Comparison of ENCODE assay signal across 8 cellular contexts in the genomic region with DNA sequence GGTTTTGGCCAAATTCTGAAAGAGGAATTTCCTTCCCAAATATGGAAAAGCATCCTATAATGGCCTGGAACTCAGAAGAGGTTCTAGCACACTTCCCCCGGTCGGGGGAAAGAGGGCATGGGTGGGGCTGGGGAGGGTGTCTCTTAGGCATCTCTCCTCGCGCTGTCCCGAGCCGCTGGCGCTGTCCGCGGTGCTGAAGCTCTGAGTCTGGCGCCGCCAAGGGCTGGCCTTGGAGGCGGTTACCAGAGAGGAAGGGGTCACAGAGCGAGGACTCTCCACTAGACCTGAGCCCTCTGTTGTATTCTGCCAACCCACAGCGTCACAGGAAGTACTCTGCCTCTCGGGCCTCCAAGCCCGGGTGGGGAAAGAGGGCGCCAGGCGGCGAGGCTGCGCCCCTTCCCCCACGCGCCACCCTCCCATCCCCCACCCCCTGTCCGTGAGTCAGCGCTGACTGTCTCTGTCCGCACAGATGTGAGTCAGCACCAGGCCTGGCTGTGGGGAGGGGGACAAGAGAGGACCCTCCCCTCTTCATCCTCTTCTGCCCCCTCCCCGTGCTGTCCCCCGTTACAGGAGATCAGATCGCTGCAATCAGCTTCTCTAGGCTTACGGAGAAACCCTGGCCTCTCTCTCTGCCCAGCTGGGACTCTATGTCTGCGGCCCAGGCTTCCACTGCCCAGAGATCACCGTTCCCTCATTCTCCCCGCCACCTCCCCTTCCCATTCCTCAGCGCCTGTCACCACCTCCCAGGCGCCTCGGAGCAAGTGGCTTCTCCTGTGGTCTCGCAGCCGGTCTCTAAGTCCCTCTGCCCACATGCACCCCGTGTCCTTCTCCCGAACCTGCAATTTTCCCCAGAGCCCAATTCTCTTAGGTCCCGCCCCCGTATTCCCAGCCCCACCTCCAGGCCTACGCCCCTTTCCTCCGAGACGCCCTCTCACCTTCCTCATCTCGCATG. TPM values are rescaled to one million over a fixed set of nuclear protein-coding genes. Genes with fewer than 3 reads are reported as not detected.
A peak's percentile ranks its signal among the peaks of the same experiment; 100 is the strongest.
DNase-seq lines count a peak whose midpoint lies in the region; ATAC-seq and TF ChIP-seq lines count a peak whose summit lies in the region.

No MANE protein-coding gene starts in this region.

- H3K9me3 Mint-ChIP-seq in activated naive CD4-positive, alpha-beta T cell treated with anti-CD3 and anti-CD28 coated beads, Interleukin-2, amount 50 U/mL, for 72 hours = peaks cover 0 to 3% of the 10 kb centered on the region in 2 donors

- intact Hi-C loops in left ventricle myocardium inferior (cut with micrococcal nuclease) (no loop called here), sciatic nerve (cut with DNase I) (loop anchor here (10.0 kb wide), 1 partner anchor 76 kb away; a partner anchor contains a TSS)

- TF ChIP-seq CTCF in left ventricle myocardium inferior (IDR thresholded peaks at IDR 0.05; ENCODE audit: borderline replicate concordance) = no peak
- TF ChIP-seq CTCF in coronary artery (IDR thresholded peaks at IDR 0.05) = no peak

- H3K4me3 ChIP-seq in left ventricle myocardium inferior (no peak overlapping the region), coronary artery (no peak overlapping the region)

- H3K27ac Mint-ChIP-seq in activated naive CD4-positive, alpha-beta T cell treated with anti-CD3 and anti-CD28 coated beads, Interleukin-2, amount 50 U/mL, for 72 hours = no peak overlapping the region

- DNase-seq in COLO829 (ENCODE audit: low spot score) (peak; percentile 61), HT1080 (ENCODE audit: low read depth) (peak; percentile 83), left ventricle myocardium inferior (peak; percentile 63), sciatic nerve (ENCODE audit: low spot score) (peak; percentile 79), coronary artery (ENCODE audit: low spot score) (no peak), NCI-H187 (lab: John Stamatoyannopoulos, UW) (no peak)
- peak in 1 of 2 donors; percentile 84 for DNase-seq in activated naive CD4-positive, alpha-beta T cell treated with anti-CD3 and anti-CD28 coated beads, Interleukin-2, amount 50 U/mL, for 72 hours (ENCODE audit: low spot score in 2 of 2)

- no peaks in the 10 kb centered on the region for H3K36me3 ChIP-seq in left ventricle myocardium inferior

- H3K36me3 Mint-ChIP-seq in activated naive CD4-positive, alpha-beta T cell treated with anti-CD3 and anti-CD28 coated beads, Interleukin-2, amount 50 U/mL, for 72 hours = no peaks in the 10 kb centered on the region

- peaks cover 99% of the 10 kb centered on the region for H3K27me3 ChIP-seq in left ventricle myocardium inferior (ENCODE audit: low read depth)

- ATAC-seq in SK-N-SH treated with all-trans-retinoic acid at 6 μM for 48 hours (peak; percentile 96), sciatic nerve (peak; percentile 82)
- ATAC-seq in activated naive CD4-positive, alpha-beta T cell treated with anti-CD3 and anti-CD28 coated beads, Interleukin-2, amount 50 U/mL, for 72 hours = peak; percentile 81

- H3K9me3 ChIP-seq in left ventricle myocardium inferior (replicated peaks) = no peaks in the 10 kb centered on the region

- H3K27ac ChIP-seq in left ventricle myocardium inferior (replicated peaks) (no peak overlapping the region), coronary artery (no peak overlapping the region)

- no peaks in the 10 kb centered on the region for H3K4me1 ChIP-seq in left ventricle myocardium inferior

TF ChIP-seq in SK-N-SH treated with all-trans-retinoic acid at 6 μM for 48 hours, 23 proteins besides CTCF, POLR2A, EP300 and RAD21:
- TF ChIP-seq RARB (CRISPR knock-in tag; IDR thresholded peaks at IDR 0.05) (no peak), CSDC2 (CRISPR knock-in tag; IDR thresholded peaks at IDR 0.05) (peak; percentile 89; the same call in 1 of the 2 replicates), ZFP3 (CRISPR knock-in tag; IDR thresholded peaks at IDR 0.05) (peak; percentile 50; the same call in 1 of the 2 replicates)
- TF ChIP-seq, protein P1, sequence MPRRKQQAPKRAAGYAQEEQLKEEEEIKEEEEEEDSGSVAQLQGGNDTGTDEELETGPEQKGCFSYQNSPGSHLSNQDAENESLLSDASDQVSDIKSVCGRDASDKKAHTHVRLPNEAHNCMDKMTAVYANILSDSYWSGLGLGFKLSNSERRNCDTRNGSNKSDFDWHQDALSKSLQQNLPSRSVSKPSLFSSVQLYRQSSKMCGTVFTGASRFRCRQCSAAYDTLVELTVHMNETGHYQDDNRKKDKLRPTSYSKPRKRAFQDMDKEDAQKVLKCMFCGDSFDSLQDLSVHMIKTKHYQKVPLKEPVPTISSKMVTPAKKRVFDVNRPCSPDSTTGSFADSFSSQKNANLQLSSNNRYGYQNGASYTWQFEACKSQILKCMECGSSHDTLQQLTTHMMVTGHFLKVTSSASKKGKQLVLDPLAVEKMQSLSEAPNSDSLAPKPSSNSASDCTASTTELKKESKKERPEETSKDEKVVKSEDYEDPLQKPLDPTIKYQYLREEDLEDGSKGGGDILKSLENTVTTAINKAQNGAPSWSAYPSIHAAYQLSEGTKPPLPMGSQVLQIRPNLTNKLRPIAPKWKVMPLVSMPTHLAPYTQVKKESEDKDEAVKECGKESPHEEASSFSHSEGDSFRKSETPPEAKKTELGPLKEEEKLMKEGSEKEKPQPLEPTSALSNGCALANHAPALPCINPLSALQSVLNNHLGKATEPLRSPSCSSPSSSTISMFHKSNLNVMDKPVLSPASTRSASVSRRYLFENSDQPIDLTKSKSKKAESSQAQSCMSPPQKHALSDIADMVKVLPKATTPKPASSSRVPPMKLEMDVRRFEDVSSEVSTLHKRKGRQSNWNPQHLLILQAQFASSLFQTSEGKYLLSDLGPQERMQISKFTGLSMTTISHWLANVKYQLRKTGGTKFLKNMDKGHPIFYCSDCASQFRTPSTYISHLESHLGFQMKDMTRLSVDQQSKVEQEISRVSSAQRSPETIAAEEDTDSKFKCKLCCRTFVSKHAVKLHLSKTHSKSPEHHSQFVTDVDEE (CRISPR knock-in tag; IDR thresholded peaks at IDR 0.05) = peak; percentile 37; the same call in 1 of the 2 replicates

RNA-seq across cellular contexts. Expression of a gene that starts 0.8 kb away (rescaled TPM):
- 10.2 and 11.2 TPM in 2 replicates for total RNA-seq in HT1080 (2014; rRNA removed; shearing (Covaris generic))
- polyA plus RNA-seq in HT1080 (2015; cell fraction: cytosol; rRNA removed) = 2.0 and 2.4 TPM in 2 replicates
- 3.2 and 4.1 TPM in 2 replicates for polyA plus RNA-seq in HT1080 (2015; cell fraction: nucleus; rRNA removed)
- total RNA-seq in activated naive CD4-positive, alpha-beta T cell treated with anti-CD3 and anti-CD28 coated beads, Interleukin-2, amount 50 U/mL, for 72 hours = 1 to 10 TPM in 1 of 2 donors, under 1 TPM in 1; 0.09 to 3.1 TPM
- total RNA-seq in left ventricle myocardium inferior = 0.11 TPM
- total RNA-seq in sciatic nerve = 0.58 TPM

RNA-seq across cellular contexts. Expression of a gene that starts 24.1 kb away (rescaled TPM):
- total RNA-seq in HT1080 (2014; rRNA removed; shearing (Covaris generic)) = not detected in 2 replicates
- not detected in 2 replicates for polyA plus RNA-seq in HT1080 (2015; cell fraction: cytosol; rRNA removed)
- polyA plus RNA-seq in HT1080 (2015; cell fraction: nucleus; rRNA removed) = not detected in 2 replicates
- not detected for total RNA-seq in activated naive CD4-positive, alpha-beta T cell treated with anti-CD3 and anti-CD28 coated beads, Interleukin-2, amount 50 U/mL, for 72 hours
- total RNA-seq in left ventricle myocardium inferior (not detected), sciatic nerve (not detected)

RNA-seq across cellular contexts. Expression of a gene that starts 29.3 kb away (rescaled TPM):
- total RNA-seq in HT1080 (2014; rRNA removed; shearing (Covaris generic)) = 11.5 and 13.8 TPM in 2 replicates
- polyA plus RNA-seq in HT1080 (2015; cell fraction: cytosol; rRNA removed) = 11.7 and 13.4 TPM in 2 replicates
- polyA plus RNA-seq in HT1080 (2015; cell fraction: nucleus; rRNA removed) = 20.1 and 26.5 TPM in 2 replicates
- total RNA-seq in activated naive CD4-positive, alpha-beta T cell treated with anti-CD3 and anti-CD28 coated beads, Interleukin-2, amount 50 U/mL, for 72 hours = 10 to 100 TPM; 59.7 to 67.2 TPM
- total RNA-seq in left ventricle myocardium inferior (77.5 TPM), sciatic nerve (120 TPM)

RNA-seq across cellular contexts. Expression of a gene that starts 54.7 kb away (rescaled TPM):
- total RNA-seq in HT1080 (2014; rRNA removed; shearing (Covaris generic)) = 140 and 154 TPM in 2 replicates
- polyA plus RNA-seq in HT1080 (2015; cell fraction: cytosol; rRNA removed) = 142 and 160 TPM in 2 replicates
- 187 and 194 TPM in 2 replicates for polyA plus RNA-seq in HT1080 (2015; cell fraction: nucleus; rRNA removed)
- 100 to 1,000 TPM; 240 to 410 TPM for total RNA-seq in activated naive CD4-positive, alpha-beta T cell treated with anti-CD3 and anti-CD28 coated beads, Interleukin-2, amount 50 U/mL, for 72 hours
- total RNA-seq in left ventricle myocardium inferior = 130 TPM
- 12.5 TPM for total RNA-seq in sciatic nerve

RNA-seq across cellular contexts. Expression of a gene that starts 55.4 kb away (rescaled TPM):
- total RNA-seq in HT1080 (2014; rRNA removed; shearing (Covaris generic)) = 0.14 TPM in 1 of 2 replicates, not detected in the other
- not detected in 2 replicates for polyA plus RNA-seq in HT1080 (2015; cell fraction: cytosol; rRNA removed)
- 0.20 TPM in 1 of 2 replicates, not detected in the other for polyA plus RNA-seq in HT1080 (2015; cell fraction: nucleus; rRNA removed)
- total RNA-seq in activated naive CD4-positive, alpha-beta T cell treated with anti-CD3 and anti-CD28 coated beads, Interleukin-2, amount 50 U/mL, for 72 hours = not detected
- total RNA-seq in left ventricle myocardium inferior (not detected), sciatic nerve (not detected)

Comparison
In these comparisons a context has a peak if more than half of its experiments do, and no peak if none do; other contexts are left out.
1. DNase-seq: peak in COLO829 (single experiment), HT1080 (single experiment), left ventricle myocardium inferior (single experiment) and sciatic nerve (single experiment); none in coronary artery (single experiment) and NCI-H187 (0 of 2).
2. Peak in every context shown above with its lines, with median percentiles within 50 percentile points of each other: ATAC-seq.